In the genomic region with DNA sequence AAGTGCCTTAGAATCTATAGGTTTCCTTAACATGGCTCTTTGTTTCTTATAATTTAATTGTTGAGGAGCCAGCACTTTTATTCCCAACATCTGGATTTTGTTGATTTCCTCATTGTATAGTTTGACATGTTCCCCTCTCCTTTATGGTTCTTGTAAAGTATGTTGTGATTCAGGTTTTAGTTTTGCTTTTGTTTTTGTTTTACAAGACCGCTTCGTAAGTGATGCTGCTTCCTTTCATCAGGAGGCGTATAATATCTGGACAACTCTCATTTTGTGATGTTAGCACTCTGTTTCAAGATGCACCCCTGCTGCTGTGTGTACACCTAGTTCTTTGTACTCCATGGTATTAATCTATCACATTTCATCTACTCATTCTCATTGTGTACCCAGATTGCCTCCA, we compare ENCODE assay signal across 1 cellular context.
TF ChIP-seq lines count a peak whose summit lies in the region.

No MANE protein-coding gene starts in this region.

TF ChIP-seq in GM12878, 131 proteins besides CTCF, POLR2A, EP300 and RAD21:
- TF ChIP-seq POLR2AphosphoS2 (IDR thresholded peaks at IDR 0.05; ENCODE audit: low read depth, low read length), result no peak
- TF ChIP-seq, protein P1, sequence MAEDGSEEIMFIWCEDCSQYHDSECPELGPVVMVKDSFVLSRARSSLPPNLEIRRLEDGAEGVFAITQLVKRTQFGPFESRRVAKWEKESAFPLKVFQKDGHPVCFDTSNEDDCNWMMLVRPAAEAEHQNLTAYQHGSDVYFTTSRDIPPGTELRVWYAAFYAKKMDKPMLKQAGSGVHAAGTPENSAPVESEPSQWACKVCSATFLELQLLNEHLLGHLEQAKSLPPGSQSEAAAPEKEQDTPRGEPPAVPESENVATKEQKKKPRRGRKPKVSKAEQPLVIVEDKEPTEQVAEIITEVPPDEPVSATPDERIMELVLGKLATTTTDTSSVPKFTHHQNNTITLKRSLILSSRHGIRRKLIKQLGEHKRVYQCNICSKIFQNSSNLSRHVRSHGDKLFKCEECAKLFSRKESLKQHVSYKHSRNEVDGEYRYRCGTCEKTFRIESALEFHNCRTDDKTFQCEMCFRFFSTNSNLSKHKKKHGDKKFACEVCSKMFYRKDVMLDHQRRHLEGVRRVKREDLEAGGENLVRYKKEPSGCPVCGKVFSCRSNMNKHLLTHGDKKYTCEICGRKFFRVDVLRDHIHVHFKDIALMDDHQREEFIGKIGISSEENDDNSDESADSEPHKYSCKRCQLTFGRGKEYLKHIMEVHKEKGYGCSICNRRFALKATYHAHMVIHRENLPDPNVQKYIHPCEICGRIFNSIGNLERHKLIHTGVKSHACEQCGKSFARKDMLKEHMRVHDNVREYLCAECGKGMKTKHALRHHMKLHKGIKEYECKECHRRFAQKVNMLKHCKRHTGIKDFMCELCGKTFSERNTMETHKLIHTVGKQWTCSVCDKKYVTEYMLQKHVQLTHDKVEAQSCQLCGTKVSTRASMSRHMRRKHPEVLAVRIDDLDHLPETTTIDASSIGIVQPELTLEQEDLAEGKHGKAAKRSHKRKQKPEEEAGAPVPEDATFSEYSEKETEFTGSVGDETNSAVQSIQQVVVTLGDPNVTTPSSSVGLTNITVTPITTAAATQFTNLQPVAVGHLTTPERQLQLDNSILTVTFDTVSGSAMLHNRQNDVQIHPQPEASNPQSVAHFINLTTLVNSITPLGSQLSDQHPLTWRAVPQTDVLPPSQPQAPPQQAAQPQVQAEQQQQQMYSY (CRISPR knock-in tag; IDR thresholded peaks at IDR 0.05), result no peak
- TF ChIP-seq MYB (IDR thresholded peaks at IDR 0.05; ENCODE audit: borderline replicate concordance, low read depth, low read length), result no peak
- TF ChIP-seq ZBED1 (IDR thresholded peaks at IDR 0.05; ENCODE audit: borderline replicate concordance), result no peak
- TF ChIP-seq SREBF2 (IDR thresholded peaks at IDR 0.05; ENCODE audit: low read length), result no peak
- TF ChIP-seq, protein P2, sequence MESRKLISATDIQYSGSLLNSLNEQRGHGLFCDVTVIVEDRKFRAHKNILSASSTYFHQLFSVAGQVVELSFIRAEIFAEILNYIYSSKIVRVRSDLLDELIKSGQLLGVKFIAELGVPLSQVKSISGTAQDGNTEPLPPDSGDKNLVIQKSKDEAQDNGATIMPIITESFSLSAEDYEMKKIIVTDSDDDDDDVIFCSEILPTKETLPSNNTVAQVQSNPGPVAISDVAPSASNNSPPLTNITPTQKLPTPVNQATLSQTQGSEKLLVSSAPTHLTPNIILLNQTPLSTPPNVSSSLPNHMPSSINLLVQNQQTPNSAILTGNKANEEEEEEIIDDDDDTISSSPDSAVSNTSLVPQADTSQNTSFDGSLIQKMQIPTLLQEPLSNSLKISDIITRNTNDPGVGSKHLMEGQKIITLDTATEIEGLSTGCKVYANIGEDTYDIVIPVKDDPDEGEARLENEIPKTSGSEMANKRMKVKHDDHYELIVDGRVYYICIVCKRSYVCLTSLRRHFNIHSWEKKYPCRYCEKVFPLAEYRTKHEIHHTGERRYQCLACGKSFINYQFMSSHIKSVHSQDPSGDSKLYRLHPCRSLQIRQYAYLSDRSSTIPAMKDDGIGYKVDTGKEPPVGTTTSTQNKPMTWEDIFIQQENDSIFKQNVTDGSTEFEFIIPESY (IDR thresholded peaks at IDR 0.05), result no peak
- TF ChIP-seq, protein P3, sequence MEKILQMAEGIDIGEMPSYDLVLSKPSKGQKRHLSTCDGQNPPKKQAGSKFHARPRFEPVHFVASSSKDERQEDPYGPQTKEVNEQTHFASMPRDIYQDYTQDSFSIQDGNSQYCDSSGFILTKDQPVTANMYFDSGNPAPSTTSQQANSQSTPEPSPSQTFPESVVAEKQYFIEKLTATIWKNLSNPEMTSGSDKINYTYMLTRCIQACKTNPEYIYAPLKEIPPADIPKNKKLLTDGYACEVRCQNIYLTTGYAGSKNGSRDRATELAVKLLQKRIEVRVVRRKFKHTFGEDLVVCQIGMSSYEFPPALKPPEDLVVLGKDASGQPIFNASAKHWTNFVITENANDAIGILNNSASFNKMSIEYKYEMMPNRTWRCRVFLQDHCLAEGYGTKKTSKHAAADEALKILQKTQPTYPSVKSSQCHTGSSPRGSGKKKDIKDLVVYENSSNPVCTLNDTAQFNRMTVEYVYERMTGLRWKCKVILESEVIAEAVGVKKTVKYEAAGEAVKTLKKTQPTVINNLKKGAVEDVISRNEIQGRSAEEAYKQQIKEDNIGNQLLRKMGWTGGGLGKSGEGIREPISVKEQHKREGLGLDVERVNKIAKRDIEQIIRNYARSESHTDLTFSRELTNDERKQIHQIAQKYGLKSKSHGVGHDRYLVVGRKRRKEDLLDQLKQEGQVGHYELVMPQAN (conservative IDR thresholded peaks at IDR 0.05), result no peak
- TF ChIP-seq, protein P4, sequence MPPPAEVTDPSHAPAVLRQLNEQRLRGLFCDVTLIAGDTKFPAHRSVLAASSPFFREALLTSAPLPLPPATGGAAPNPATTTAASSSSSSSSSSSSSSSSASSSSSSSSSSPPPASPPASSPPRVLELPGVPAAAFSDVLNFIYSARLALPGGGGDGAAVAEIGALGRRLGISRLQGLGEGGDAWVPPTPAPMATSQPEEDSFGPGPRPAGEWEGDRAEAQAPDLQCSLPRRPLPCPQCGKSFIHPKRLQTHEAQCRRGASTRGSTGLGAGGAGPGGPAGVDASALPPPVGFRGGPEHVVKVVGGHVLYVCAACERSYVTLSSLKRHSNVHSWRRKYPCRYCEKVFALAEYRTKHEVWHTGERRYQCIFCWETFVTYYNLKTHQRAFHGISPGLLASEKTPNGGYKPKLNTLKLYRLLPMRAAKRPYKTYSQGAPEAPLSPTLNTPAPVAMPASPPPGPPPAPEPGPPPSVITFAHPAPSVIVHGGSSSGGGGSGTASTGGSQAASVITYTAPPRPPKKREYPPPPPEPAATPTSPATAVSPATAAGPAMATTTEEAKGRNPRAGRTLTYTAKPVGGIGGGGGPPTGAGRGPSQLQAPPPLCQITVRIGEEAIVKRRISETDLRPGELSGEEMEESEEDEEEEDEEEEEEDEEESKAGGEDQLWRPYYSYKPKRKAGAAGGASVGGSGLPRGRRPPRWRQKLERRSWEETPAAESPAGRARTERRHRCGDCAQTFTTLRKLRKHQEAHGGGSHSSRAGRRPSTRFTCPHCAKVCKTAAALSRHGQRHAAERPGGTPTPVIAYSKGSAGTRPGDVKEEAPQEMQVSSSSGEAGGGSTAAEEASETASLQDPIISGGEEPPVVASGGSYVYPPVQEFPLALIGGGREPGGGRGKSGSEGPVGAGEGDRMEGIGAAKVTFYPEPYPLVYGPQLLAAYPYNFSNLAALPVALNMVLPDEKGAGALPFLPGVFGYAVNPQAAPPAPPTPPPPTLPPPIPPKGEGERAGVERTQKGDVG (CRISPR knock-in tag; IDR thresholded peaks at IDR 0.05), result no peak
- TF ChIP-seq, protein P5, sequence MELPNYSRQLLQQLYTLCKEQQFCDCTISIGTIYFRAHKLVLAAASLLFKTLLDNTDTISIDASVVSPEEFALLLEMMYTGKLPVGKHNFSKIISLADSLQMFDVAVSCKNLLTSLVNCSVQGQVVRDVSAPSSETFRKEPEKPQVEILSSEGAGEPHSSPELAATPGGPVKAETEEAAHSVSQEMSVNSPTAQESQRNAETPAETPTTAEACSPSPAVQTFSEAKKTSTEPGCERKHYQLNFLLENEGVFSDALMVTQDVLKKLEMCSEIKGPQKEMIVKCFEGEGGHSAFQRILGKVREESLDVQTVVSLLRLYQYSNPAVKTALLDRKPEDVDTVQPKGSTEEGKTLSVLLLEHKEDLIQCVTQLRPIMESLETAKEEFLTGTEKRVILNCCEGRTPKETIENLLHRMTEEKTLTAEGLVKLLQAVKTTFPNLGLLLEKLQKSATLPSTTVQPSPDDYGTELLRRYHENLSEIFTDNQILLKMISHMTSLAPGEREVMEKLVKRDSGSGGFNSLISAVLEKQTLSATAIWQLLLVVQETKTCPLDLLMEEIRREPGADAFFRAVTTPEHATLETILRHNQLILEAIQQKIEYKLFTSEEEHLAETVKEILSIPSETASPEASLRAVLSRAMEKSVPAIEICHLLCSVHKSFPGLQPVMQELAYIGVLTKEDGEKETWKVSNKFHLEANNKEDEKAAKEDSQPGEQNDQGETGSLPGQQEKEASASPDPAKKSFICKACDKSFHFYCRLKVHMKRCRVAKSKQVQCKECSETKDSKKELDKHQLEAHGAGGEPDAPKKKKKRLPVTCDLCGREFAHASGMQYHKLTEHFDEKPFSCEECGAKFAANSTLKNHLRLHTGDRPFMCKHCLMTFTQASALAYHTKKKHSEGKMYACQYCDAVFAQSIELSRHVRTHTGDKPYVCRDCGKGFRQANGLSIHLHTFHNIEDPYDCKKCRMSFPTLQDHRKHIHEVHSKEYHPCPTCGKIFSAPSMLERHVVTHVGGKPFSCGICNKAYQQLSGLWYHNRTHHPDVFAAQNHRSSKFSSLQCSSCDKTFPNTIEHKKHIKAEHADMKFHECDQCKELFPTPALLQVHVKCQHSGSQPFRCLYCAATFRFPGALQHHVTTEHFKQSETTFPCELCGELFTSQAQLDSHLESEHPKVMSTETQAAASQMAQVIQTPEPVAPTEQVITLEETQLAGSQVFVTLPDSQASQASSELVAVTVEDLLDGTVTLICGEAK (IDR thresholded peaks at IDR 0.05; ENCODE audit: borderline replicate concordance), result no peak
- TF ChIP-seq, protein P6, sequence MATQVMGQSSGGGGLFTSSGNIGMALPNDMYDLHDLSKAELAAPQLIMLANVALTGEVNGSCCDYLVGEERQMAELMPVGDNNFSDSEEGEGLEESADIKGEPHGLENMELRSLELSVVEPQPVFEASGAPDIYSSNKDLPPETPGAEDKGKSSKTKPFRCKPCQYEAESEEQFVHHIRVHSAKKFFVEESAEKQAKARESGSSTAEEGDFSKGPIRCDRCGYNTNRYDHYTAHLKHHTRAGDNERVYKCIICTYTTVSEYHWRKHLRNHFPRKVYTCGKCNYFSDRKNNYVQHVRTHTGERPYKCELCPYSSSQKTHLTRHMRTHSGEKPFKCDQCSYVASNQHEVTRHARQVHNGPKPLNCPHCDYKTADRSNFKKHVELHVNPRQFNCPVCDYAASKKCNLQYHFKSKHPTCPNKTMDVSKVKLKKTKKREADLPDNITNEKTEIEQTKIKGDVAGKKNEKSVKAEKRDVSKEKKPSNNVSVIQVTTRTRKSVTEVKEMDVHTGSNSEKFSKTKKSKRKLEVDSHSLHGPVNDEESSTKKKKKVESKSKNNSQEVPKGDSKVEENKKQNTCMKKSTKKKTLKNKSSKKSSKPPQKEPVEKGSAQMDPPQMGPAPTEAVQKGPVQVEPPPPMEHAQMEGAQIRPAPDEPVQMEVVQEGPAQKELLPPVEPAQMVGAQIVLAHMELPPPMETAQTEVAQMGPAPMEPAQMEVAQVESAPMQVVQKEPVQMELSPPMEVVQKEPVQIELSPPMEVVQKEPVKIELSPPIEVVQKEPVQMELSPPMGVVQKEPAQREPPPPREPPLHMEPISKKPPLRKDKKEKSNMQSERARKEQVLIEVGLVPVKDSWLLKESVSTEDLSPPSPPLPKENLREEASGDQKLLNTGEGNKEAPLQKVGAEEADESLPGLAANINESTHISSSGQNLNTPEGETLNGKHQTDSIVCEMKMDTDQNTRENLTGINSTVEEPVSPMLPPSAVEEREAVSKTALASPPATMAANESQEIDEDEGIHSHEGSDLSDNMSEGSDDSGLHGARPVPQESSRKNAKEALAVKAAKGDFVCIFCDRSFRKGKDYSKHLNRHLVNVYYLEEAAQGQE (IDR thresholded peaks at IDR 0.05; ENCODE audit: low read depth, low read length), result no peak
- TF ChIP-seq PAX8 (IDR thresholded peaks at IDR 0.05), result no peak
- no peak for TF ChIP-seq EED (IDR thresholded peaks at IDR 0.05; ENCODE audit: low read depth)
- no peak for TF ChIP-seq TBL1XR1 (IDR thresholded peaks at IDR 0.05; ENCODE audit: low read depth, low read length)
- no peak for TF ChIP-seq CHD1 (IDR thresholded peaks at IDR 0.05; ENCODE audit: low read depth, low read length)
TF ChIP-seq in GM12878: peak in this region for 0.
